Comparison of ENCODE assay signal across 1 cellular context in the genomic region with DNA sequence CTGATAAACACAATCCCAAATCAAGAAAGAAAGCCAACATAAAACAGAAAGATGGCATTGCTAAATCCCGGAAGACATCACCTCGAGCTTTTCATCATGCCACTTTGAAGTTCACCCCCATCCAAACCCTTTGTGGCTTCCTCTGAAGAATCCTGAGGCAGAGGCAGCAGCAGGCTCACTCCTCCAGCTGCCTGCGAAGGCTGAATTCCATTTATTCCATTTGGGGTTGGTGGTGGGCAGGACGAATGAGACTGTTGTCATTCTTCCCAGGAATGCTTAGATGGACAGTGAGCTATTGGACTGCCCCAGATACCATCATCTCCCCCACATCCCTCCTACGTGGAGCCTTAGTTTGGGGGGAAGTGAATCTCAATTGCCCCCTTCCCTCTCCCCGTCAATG.
A peak's percentile ranks its signal among the peaks of the same experiment; 100 is the strongest.
TF ChIP-seq lines count a peak whose summit lies in the region.

No MANE protein-coding gene starts in this region.

TF ChIP-seq in K562, 482 proteins besides CTCF, POLR2A, EP300 and RAD21 (continued from another document):
- TF ChIP-seq, protein P1, sequence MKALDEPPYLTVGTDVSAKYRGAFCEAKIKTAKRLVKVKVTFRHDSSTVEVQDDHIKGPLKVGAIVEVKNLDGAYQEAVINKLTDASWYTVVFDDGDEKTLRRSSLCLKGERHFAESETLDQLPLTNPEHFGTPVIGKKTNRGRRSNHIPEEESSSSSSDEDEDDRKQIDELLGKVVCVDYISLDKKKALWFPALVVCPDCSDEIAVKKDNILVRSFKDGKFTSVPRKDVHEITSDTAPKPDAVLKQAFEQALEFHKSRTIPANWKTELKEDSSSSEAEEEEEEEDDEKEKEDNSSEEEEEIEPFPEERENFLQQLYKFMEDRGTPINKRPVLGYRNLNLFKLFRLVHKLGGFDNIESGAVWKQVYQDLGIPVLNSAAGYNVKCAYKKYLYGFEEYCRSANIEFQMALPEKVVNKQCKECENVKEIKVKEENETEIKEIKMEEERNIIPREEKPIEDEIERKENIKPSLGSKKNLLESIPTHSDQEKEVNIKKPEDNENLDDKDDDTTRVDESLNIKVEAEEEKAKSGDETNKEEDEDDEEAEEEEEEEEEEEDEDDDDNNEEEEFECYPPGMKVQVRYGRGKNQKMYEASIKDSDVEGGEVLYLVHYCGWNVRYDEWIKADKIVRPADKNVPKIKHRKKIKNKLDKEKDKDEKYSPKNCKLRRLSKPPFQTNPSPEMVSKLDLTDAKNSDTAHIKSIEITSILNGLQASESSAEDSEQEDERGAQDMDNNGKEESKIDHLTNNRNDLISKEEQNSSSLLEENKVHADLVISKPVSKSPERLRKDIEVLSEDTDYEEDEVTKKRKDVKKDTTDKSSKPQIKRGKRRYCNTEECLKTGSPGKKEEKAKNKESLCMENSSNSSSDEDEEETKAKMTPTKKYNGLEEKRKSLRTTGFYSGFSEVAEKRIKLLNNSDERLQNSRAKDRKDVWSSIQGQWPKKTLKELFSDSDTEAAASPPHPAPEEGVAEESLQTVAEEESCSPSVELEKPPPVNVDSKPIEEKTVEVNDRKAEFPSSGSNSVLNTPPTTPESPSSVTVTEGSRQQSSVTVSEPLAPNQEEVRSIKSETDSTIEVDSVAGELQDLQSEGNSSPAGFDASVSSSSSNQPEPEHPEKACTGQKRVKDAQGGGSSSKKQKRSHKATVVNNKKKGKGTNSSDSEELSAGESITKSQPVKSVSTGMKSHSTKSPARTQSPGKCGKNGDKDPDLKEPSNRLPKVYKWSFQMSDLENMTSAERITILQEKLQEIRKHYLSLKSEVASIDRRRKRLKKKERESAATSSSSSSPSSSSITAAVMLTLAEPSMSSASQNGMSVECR (CRISPR knock-in tag; IDR thresholded peaks at IDR 0.05), result peak; percentile 42; the same call in 1 of the 2 replicates
- TF ChIP-seq, protein P2, sequence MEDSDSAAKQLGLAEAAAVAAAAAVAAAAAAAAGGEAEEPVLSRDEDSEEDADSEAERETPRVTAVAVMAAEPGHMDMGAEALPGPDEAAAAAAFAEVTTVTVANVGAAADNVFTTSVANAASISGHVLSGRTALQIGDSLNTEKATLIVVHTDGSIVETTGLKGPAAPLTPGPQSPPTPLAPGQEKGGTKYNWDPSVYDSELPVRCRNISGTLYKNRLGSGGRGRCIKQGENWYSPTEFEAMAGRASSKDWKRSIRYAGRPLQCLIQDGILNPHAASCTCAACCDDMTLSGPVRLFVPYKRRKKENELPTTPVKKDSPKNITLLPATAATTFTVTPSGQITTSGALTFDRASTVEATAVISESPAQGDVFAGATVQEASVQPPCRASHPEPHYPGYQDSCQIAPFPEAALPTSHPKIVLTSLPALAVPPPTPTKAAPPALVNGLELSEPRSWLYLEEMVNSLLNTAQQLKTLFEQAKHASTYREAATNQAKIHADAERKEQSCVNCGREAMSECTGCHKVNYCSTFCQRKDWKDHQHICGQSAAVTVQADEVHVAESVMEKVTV (CRISPR knock-in tag; IDR thresholded peaks at IDR 0.05), result no peak
- TF ChIP-seq, protein P3, sequence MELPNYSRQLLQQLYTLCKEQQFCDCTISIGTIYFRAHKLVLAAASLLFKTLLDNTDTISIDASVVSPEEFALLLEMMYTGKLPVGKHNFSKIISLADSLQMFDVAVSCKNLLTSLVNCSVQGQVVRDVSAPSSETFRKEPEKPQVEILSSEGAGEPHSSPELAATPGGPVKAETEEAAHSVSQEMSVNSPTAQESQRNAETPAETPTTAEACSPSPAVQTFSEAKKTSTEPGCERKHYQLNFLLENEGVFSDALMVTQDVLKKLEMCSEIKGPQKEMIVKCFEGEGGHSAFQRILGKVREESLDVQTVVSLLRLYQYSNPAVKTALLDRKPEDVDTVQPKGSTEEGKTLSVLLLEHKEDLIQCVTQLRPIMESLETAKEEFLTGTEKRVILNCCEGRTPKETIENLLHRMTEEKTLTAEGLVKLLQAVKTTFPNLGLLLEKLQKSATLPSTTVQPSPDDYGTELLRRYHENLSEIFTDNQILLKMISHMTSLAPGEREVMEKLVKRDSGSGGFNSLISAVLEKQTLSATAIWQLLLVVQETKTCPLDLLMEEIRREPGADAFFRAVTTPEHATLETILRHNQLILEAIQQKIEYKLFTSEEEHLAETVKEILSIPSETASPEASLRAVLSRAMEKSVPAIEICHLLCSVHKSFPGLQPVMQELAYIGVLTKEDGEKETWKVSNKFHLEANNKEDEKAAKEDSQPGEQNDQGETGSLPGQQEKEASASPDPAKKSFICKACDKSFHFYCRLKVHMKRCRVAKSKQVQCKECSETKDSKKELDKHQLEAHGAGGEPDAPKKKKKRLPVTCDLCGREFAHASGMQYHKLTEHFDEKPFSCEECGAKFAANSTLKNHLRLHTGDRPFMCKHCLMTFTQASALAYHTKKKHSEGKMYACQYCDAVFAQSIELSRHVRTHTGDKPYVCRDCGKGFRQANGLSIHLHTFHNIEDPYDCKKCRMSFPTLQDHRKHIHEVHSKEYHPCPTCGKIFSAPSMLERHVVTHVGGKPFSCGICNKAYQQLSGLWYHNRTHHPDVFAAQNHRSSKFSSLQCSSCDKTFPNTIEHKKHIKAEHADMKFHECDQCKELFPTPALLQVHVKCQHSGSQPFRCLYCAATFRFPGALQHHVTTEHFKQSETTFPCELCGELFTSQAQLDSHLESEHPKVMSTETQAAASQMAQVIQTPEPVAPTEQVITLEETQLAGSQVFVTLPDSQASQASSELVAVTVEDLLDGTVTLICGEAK (IDR thresholded peaks at IDR 0.05), result no peak
- TF ChIP-seq, protein P3 (CRISPR knock-in tag; IDR thresholded peaks at IDR 0.05), result no peak
- TF ChIP-seq XRCC3 (IDR thresholded peaks at IDR 0.05), result no peak
- TF ChIP-seq HOXB6 (CRISPR knock-in tag; IDR thresholded peaks at IDR 0.05; ENCODE audit: borderline replicate concordance), result no peak
TF ChIP-seq in K562: peak in this region for 1.
